ENCODE assay signal across 11 cellular contexts in the genomic region with DNA sequence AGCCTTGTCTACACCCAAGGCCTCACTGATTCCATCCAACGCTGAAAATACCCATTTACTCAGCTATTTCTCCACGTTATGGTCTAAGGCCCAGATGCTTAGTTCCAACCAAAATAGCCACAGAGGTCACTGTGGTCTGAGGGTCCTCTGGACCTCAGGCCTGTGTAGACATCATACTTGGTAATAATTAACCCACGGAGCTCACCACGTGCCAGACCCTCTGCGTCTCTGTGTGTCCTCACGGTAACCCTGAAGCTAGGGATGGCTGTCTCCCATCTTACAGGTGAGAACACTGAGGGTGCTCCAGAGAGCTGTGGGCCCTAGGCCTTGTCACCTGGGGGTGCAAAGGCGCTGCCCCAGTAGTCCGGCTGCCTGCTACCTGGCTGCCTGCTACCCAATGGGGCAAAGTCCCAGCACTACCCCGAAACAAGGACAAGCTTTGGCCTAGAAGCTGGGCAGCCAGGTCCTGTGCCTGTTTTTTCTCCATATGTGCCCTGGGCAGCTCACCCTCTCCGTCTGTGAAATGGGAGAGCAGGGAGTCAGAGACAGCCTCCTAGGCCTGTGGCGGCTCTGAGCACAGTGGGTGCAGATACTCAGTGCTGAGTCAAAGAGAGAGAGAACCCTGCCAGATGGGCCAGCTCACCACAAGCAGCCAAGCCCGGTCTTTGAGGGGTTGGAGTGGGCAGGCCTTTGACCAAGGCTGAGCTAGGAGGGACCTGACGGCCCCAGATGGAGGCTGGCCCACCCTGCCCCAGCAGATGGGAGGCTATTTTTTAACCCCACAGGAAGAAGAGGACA. TPM values are rescaled to one million over a fixed set of nuclear protein-coding genes. Genes with fewer than 3 reads are reported as not detected.
DNase-seq lines count a peak whose midpoint lies in the region; ATAC-seq and TF ChIP-seq lines count a peak whose summit lies in the region.
"Had no signal": no experiment of that assay in that cellular context is flagged by ENCODE, and none has a peak within 500 bp of the region (broad histone marks: within the 10 kb centered on the region; RNA-seq: fewer than 3 reads in every experiment).

No MANE protein-coding gene starts in this region.

- H3K79me2 ChIP-seq in osteoblast (ENCODE audit: insufficient read depth, low read length) = no peaks in the 10 kb centered on the region

- H3K27ac ChIP-seq in osteoblast (ENCODE audit: low read depth, low read length) (no peak overlapping the region), right atrium auricular region (no peak overlapping the region)
- H3K27ac ChIP-seq: WERI-Rb-1 had no signal

- TF ChIP-seq CTCF in osteoblast (IDR thresholded peaks at IDR 0.05; ENCODE audit: extremely low read depth, low read depth, low read length) (no peak), right atrium auricular region (IDR thresholded peaks at IDR 0.05) (no peak)

- peak overlapping the region; percentile 60 for H3K27ac Mint-ChIP-seq in T-helper 1 cell treated with Interleukin-12 subunit alpha and Interleukin-12 subunit beta and Interleukin-4 antibody, amounts not matched to agents 30 μg/mL and 1 μg/mL, for 36 hours

- H3K27me3 ChIP-seq in osteoblast (ENCODE audit: insufficient read depth, low read length) (no peaks in the 10 kb centered on the region), right atrium auricular region (no peaks in the 10 kb centered on the region)

- DNase-seq in T-helper 1 cell = no peak
- DNase-seq in HK-2 (ENCODE audit: unreplicated experiment) = peak; percentile 53
- DNase-seq in osteoblast (ENCODE audit: insufficient read length, low spot score, missing footprints) = peak; percentile 97
- DNase-seq in right atrium auricular region (ENCODE audit: low spot score) = no peak
- no peak for DNase-seq in cerebellar cortex (ENCODE audit: low spot score)
- DNase-seq in retina = no peak
- DNase-seq: WERI-Rb-1 had no signal

- peaks cover 64% of the 10 kb centered on the region for H3K4me1 Mint-ChIP-seq in T-helper 1 cell treated with Interleukin-12 subunit alpha and Interleukin-12 subunit beta and Interleukin-4 antibody, amounts not matched to agents 30 μg/mL and 1 μg/mL, for 36 hours (ENCODE audit: low read depth)

- H3K36me3 ChIP-seq in osteoblast (ENCODE audit: insufficient read depth, low read length) = no peaks in the 10 kb centered on the region
- H3K36me3 ChIP-seq in right atrium auricular region = no peaks in the 10 kb centered on the region
- H3K36me3 ChIP-seq: WERI-Rb-1 had no signal

- H4K20me1 ChIP-seq in osteoblast (ENCODE audit: insufficient read depth, low read length) = no peaks in the 10 kb centered on the region

- no peaks in the 10 kb centered on the region for H3K27me3 Mint-ChIP-seq in T-helper 1 cell treated with Interleukin-12 subunit alpha and Interleukin-12 subunit beta and Interleukin-4 antibody, amounts not matched to agents 30 μg/mL and 1 μg/mL, for 36 hours (ENCODE audit: low read depth)

- no peaks in the 10 kb centered on the region for H3K9me3 ChIP-seq in osteoblast (ENCODE audit: low read depth, low read length)
- no peaks in the 10 kb centered on the region for H3K9me3 ChIP-seq in right atrium auricular region
- H3K9me3 ChIP-seq: A549 had no signal

- H3K4me3 Mint-ChIP-seq in T-helper 1 cell treated with Interleukin-12 subunit alpha and Interleukin-12 subunit beta and Interleukin-4 antibody, amounts not matched to agents 30 μg/mL and 1 μg/mL, for 36 hours = no peak overlapping the region

- H2AFZ ChIP-seq in osteoblast (ENCODE audit: low read length) = no peak overlapping the region

- H3K9me3 Mint-ChIP-seq in T-helper 1 cell treated with Interleukin-12 subunit alpha and Interleukin-12 subunit beta and Interleukin-4 antibody, amounts not matched to agents 30 μg/mL and 1 μg/mL, for 36 hours = no peaks in the 10 kb centered on the region

- ATAC-seq in GM21717 (IDR thresholded peaks at IDR 0.05; ENCODE audit: unreplicated experiment) = peak; percentile 78

- H3K4me1 ChIP-seq in osteoblast (ENCODE audit: insufficient read depth, low read length) = peaks cover 17% of the 10 kb centered on the region
- H3K4me1 ChIP-seq in right atrium auricular region = no peaks in the 10 kb centered on the region

- H3K4me2 ChIP-seq in osteoblast (ENCODE audit: insufficient read depth, low read length) = no peak overlapping the region
- H3K4me2 ChIP-seq: A549 had no signal

- H3K4me3 ChIP-seq in osteoblast (ENCODE audit: insufficient read depth, low read length) = no peak overlapping the region
- H3K4me3 ChIP-seq in right atrium auricular region = no peak overlapping the region
- H3K4me3 ChIP-seq: A549, skin epidermis had no signal

- peaks cover 37% of the 10 kb centered on the region for H3K36me3 Mint-ChIP-seq in T-helper 1 cell treated with Interleukin-12 subunit alpha and Interleukin-12 subunit beta and Interleukin-4 antibody, amounts not matched to agents 30 μg/mL and 1 μg/mL, for 36 hours (ENCODE audit: low read depth)

RNA-seq across cellular contexts. Expression of a gene that starts 17.0 kb away (rescaled TPM):
- total RNA-seq in osteoblast (1.8 and 3.6 TPM in 2 replicates), right atrium auricular region (1 to 10 TPM in 1 of 2 donors, under 1 TPM in 1; 0.48 to 2.3 TPM)

Comparison
In these comparisons a context has a peak if more than half of its experiments do, and no peak if none do; other contexts are left out.
1. DNase-seq: peak in HK-2 (single experiment) and osteoblast (single experiment); none in T-helper 1 cell (0 of 5), right atrium auricular region (single experiment), cerebellar cortex (single experiment) and retina (single experiment).